ENCODE assay signal across 12 cellular contexts in genomic region chr1:212290608-212291007, GRCh38. TPM values are rescaled to one million over a fixed set of nuclear protein-coding genes. Genes with fewer than 3 reads are reported as not detected.
DNase-seq lines count a peak whose midpoint lies in the region; ATAC-seq, FAIRE-seq and TF ChIP-seq lines count a peak whose summit lies in the region.
"Had no signal": no experiment of that assay in that cellular context is flagged by ENCODE, and none has a peak within 500 bp of the region (broad histone marks: within the 10 kb centered on the region; RNA-seq: fewer than 3 reads in every experiment).

No MANE protein-coding gene starts in this region.

- H3K9me3 ChIP-seq in gastrocnemius medialis, result no peaks in the 10 kb centered on the region
- H3K9me3 ChIP-seq: SJSA1 had no signal

- no peak for TF ChIP-seq POLR2A in gastrocnemius medialis (IDR thresholded peaks at IDR 0.05)

- H3K27me3 ChIP-seq in bronchial epithelial cell (ENCODE audit: control insufficient read depth, insufficient read depth, low read length), result no peaks in the 10 kb centered on the region
- no peaks in the 10 kb centered on the region for H3K27me3 ChIP-seq in gastrocnemius medialis
- H3K27me3 ChIP-seq: SJSA1 had no signal

- DNase-seq in activated naive CD4-positive, alpha-beta T cell treated with anti-CD3 and anti-CD28 coated beads for 36 hours, result no peak
- DNase-seq in activated naive CD4-positive, alpha-beta T cell (lab: John Stamatoyannopoulos, UW), result no peak
- DNase-seq in M059J (ENCODE audit: low read depth) (peak; percentile 52), bronchial epithelial cell (ENCODE audit: low read depth) (peak; percentile 51), gastrocnemius medialis (no peak), cerebellar nuclear complex (lab: John Stamatoyannopoulos, UW) (no peak), HuH-7 (ENCODE audit: low spot score) (no peak)
- DNase-seq: naive B cell, NCI-H446 had no signal

- peak overlapping the region; percentile 61 for H3K27ac Mint-ChIP-seq in activated naive CD4-positive, alpha-beta T cell treated with anti-CD3 and anti-CD28 coated beads for 36 hours

- intact Hi-C loops in activated naive CD4-positive, alpha-beta T cell treated with anti-CD3 and anti-CD28 coated beads for 36 hours (cut with micrococcal nuclease), result loop anchor here (1.0 to 5.0 kb wide), 4 partner anchors 167 to 278 kb away; partner anchors contain the start of genes DTL and INTS7
- intact Hi-C loops in gastrocnemius medialis (cut with DNase I; ENCODE audit: low total_unique reads), result loop anchor here (1.0 kb wide), 1 partner anchor 216 kb away; no protein-coding TSS in a partner anchor

- peak overlapping the region; percentile 38 for H3K4me3 Mint-ChIP-seq in activated naive CD4-positive, alpha-beta T cell treated with anti-CD3 and anti-CD28 coated beads for 36 hours

- no peaks in the 10 kb centered on the region for H3K27me3 Mint-ChIP-seq in activated naive CD4-positive, alpha-beta T cell treated with anti-CD3 and anti-CD28 coated beads for 36 hours (ENCODE audit: low read depth)
- H3K27me3 Mint-ChIP-seq: IgD-negative memory B cell, naive B cell had no signal

- H3K27ac ChIP-seq in gastrocnemius medialis, result peak overlapping the region in 3 of 4 donors; percentile 33 to 98 (median 57)
- H3K27ac ChIP-seq: SJSA1 had no signal

- H3K36me3 Mint-ChIP-seq in activated naive CD4-positive, alpha-beta T cell treated with anti-CD3 and anti-CD28 coated beads for 36 hours (ENCODE audit: low read depth), result peaks cover 4% of the 10 kb centered on the region
- H3K36me3 Mint-ChIP-seq: IgD-negative memory B cell had no signal

- ATAC-seq in gastrocnemius medialis (no peak), GM21515 (IDR thresholded peaks at IDR 0.05; ENCODE audit: unreplicated experiment) (no peak)

- in situ Hi-C loops in gastrocnemius medialis (cut with MboI; ENCODE audit: low sequenced_read_pairs in 4 of 4), result loop anchor here in 1 of 4 donors (5.0 kb wide), 1 partner anchor 218 kb away; no protein-coding TSS in a partner anchor

- H3K36me3 ChIP-seq in bronchial epithelial cell (ENCODE audit: control insufficient read depth, insufficient read depth, low read length), result no peaks in the 10 kb centered on the region
- no peaks in the 10 kb centered on the region for H3K36me3 ChIP-seq in gastrocnemius medialis

- no peak for FAIRE-seq in bronchial epithelial cell (lab: Jason Lieb, UNC)

- CTCF ChIA-PET in activated naive CD4-positive, alpha-beta T cell treated with anti-CD3 and anti-CD28 coated beads for 36 hours (lab: Charles Lee), result interaction anchor here (0.6 to 2.2 kb wide), 7 partner anchors 20 to 254 kb away, joined by 3 to 12 read pairs (median 5); partner anchors contain the start of genes DTL and INTS7

- peaks cover 77 to 82% of the 10 kb centered on the region in 2 donors for H3K4me1 ChIP-seq in gastrocnemius medialis

- H3K4me1 Mint-ChIP-seq in activated naive CD4-positive, alpha-beta T cell treated with anti-CD3 and anti-CD28 coated beads for 36 hours (ENCODE audit: low read depth), result peaks cover 70% of the 10 kb centered on the region

- H3K4me3 ChIP-seq in bronchial epithelial cell (ENCODE audit: low read depth, low read length) (no peak overlapping the region), gastrocnemius medialis (no peak overlapping the region)
- H3K4me3 ChIP-seq: SJSA1 had no signal

- no peaks in the 10 kb centered on the region for H3K9me3 Mint-ChIP-seq in activated naive CD4-positive, alpha-beta T cell treated with anti-CD3 and anti-CD28 coated beads for 36 hours
- H3K9me3 Mint-ChIP-seq: IgD-negative memory B cell, naive B cell had no signal

- TF ChIP-seq CTCF in bronchial epithelial cell (IDR thresholded peaks at IDR 0.05; ENCODE audit: insufficient read depth, low read length, severe bottlenecking), result no peak
- no peak for TF ChIP-seq CTCF in gastrocnemius medialis (IDR thresholded peaks at IDR 0.05 in 4 of 5, conservative IDR thresholded peaks at IDR 0.05 in 1 of 5)

RNA-seq across cellular contexts. Expression of gene PPP2R5A, which starts 5.4 kb away (rescaled TPM):
- total RNA-seq in activated naive CD4-positive, alpha-beta T cell treated with anti-CD3 and anti-CD28 coated beads for 36 hours, result 10 to 100 TPM; 30.6 to 31.4 TPM
- total RNA-seq in M059J (2014; rRNA removed; shearing (Covaris generic)), result 22.9 and 23.1 TPM in 2 replicates
- total RNA-seq in bronchial epithelial cell, result 24.2 and 26.8 TPM in 2 replicates
- total RNA-seq in gastrocnemius medialis, result 10 to 100 TPM; 33.3 to 50.5 (median 37.5) TPM

Comparison
In these comparisons a context has a peak if more than half of its experiments do, and no peak if none do; other contexts are left out.
1. DNase-seq: peak in M059J (single experiment) and bronchial epithelial cell (single experiment); none in activated naive CD4-positive, alpha-beta T cell treated with anti-CD3 and anti-CD28 coated beads for 36 hours (single experiment), activated naive CD4-positive, alpha-beta T cell (0 of 4), gastrocnemius medialis (0 of 2), cerebellar nuclear complex (0 of 2) and HuH-7 (single experiment).